ENCODE assay signal across 10 cellular contexts in genomic region chr15:85865070-85865684, GRCh38.
DNase-seq lines count a peak whose midpoint lies in the region; ATAC-seq, FAIRE-seq and TF ChIP-seq lines count a peak whose summit lies in the region.
"Had no signal": no experiment of that assay in that cellular context is flagged by ENCODE, and none has a peak within 500 bp of the region (broad histone marks: within the 10 kb centered on the region; RNA-seq: fewer than 3 reads in every experiment).

No MANE protein-coding gene starts in this region.

- H3K4me1 ChIP-seq in Peyer's patch (no peaks in the 10 kb centered on the region), pancreas (no peaks in the 10 kb centered on the region)

- FAIRE-seq in pancreas (lab: Jason Lieb, UNC): no peak
- FAIRE-seq: A204.1 had no signal

- H3K9me3 ChIP-seq in Peyer's patch: no peaks in the 10 kb centered on the region
- H3K9me3 ChIP-seq in pancreas: no peaks in the 10 kb centered on the region

- 18% methylated on average over 6 of the region's 6 CpGs for WGBS in pancreas, 2 donors

- H3K27ac ChIP-seq in Peyer's patch: no peak overlapping the region
- no peak overlapping the region for H3K27ac ChIP-seq in pancreas
- H3K27ac ChIP-seq: skin epidermis had no signal

- intact Hi-C loops in pancreas (cut with DNase I): loop anchor here in 1 of 3 donors (10.0 kb wide), 1 partner anchor 880 kb away; no protein-coding TSS in a partner anchor

- H3K27me3 ChIP-seq in H7 (ENCODE audit: control insufficient read depth, insufficient read depth, low read length) (no peaks in the 10 kb centered on the region), Peyer's patch (no peaks in the 10 kb centered on the region), pancreas (no peaks in the 10 kb centered on the region)

- H3K36me3 ChIP-seq in H7 (replicated peaks; ENCODE audit: control insufficient read depth, insufficient read depth, low read length): no peaks in the 10 kb centered on the region
- H3K36me3 ChIP-seq in Peyer's patch: no peaks in the 10 kb centered on the region
- H3K36me3 ChIP-seq in pancreas: no peaks in the 10 kb centered on the region

- no peak for TF ChIP-seq POLR2A in Peyer's patch (IDR thresholded peaks at IDR 0.05)

- H3K4me3 ChIP-seq in H7 (ENCODE audit: insufficient read depth, low read depth, low read length) (no peak overlapping the region), Peyer's patch (no peak overlapping the region), fibroblast of mammary gland (ENCODE audit: control insufficient read depth, low read depth, low read length) (no peak overlapping the region), pancreas (no peak overlapping the region)
- H3K4me3 ChIP-seq: skin epidermis had no signal

- TF ChIP-seq CTCF in Peyer's patch (IDR thresholded peaks at IDR 0.05) (peak in 4 of 6 experiments; percentile 28 to 50 (median 40)), fibroblast of mammary gland (conservative IDR thresholded peaks at IDR 0.05; ENCODE audit: control insufficient read depth, insufficient read depth, low read depth, low read length) (peak; percentile 66), pancreas (IDR thresholded peaks at IDR 0.05) (peak in 3 of 4 donors; percentile 16 to 23 (median 22))

- peak in 3 of 4 donors; percentile 53 to 69 (median 54) for ATAC-seq in pancreas
- no peak for ATAC-seq in HG03354 (IDR thresholded peaks at IDR 0.05; ENCODE audit: poor library complexity, severe bottlenecking, unreplicated experiment)
- no peak for ATAC-seq in GM18511 (IDR thresholded peaks at IDR 0.05; ENCODE audit: unreplicated experiment)

- peak; percentile 43 for DNase-seq in DMS53 (lab: John Stamatoyannopoulos, UW)
- DNase-seq in DMS53 treated with DMSO at 0.1 percent for 48 hours (lab: John Stamatoyannopoulos, UW; ENCODE audit: unreplicated experiment): no peak
- peak; percentile 84 for DNase-seq in H7
- no peak for DNase-seq in Peyer's patch
- DNase-seq in fibroblast of mammary gland (ENCODE audit: low read depth): peak; percentile 48
- DNase-seq in pancreas: no peak

Comparison
In these comparisons a context has a peak if more than half of its experiments do, and no peak if none do; other contexts are left out.
1. DNase-seq: peak in DMS53 (single experiment), H7 (single experiment) and fibroblast of mammary gland (single experiment); none in DMS53 treated with DMSO at 0.1 percent for 48 hours (single experiment), Peyer's patch (0 of 3) and pancreas (0 of 6).
2. ATAC-seq: peak in pancreas (3 of 4); none in HG03354 (single experiment) and GM18511 (single experiment).
3. Peak in every context shown above with its lines, with median percentiles within 50 percentile points of each other: CTCF ChIP-seq.